Comparison of ENCODE assay signal across 1 cellular context in genomic region chr16:57600048-57600835, GRCh38.
TF ChIP-seq lines count a peak whose summit lies in the region.

No MANE protein-coding gene starts in this region.

TF ChIP-seq in K562, 482 proteins besides CTCF, POLR2A, EP300 and RAD21 (continued from another document):
- TF ChIP-seq SIN3B (IDR thresholded peaks at IDR 0.05; ENCODE audit: low read depth) (no peak), FOS (IDR thresholded peaks at IDR 0.05; ENCODE audit: extremely low read depth, insufficient read length) (no peak), COPS2 (conservative IDR thresholded peaks at IDR 0.05) (no peak), SMC3 (conservative IDR thresholded peaks at IDR 0.05; ENCODE audit: insufficient read depth, low read depth, low read length) (peak; percentile 45; the same call in 1 of the 2 replicates), CTBP1 (IDR thresholded peaks at IDR 0.05; ENCODE audit: borderline replicate concordance) (peak; percentile 61; the same call in 1 of the 2 replicates), ZNF431 (CRISPR knock-in tag; IDR thresholded peaks at IDR 0.05) (no peak), ZNF165 (CRISPR knock-in tag; IDR thresholded peaks at IDR 0.05; ENCODE audit: borderline replicate concordance) (no peak)
